In the genomic region with DNA sequence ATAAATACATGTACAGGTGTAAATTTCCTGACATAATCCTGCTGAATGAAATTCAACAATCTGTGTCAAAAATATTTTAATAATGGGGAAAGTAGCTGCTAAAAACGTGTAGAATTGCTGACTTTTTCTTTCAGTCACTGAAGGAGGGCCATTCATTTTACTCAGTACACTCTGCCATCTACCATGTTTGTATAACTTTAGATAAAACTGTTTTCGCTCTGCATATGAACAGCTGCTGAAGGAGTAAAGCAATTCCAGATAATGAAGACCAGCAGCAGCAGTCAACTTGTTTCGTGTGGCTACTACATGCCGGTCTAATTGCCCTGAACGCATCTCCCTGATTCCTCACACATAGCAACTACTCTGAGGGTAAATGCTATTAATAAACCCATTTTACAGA, we compare ENCODE assay signal across 11 cellular contexts.
"Had no signal": no experiment of that assay in that cellular context is flagged by ENCODE, and none has a peak within 500 bp of the region (broad histone marks: within the 10 kb centered on the region; RNA-seq: fewer than 3 reads in every experiment).

No MANE protein-coding gene starts in this region.

- DNase-seq: GOT3, H7, H9, HCEC 1CT, HFFc6 had no signal

- FAIRE-seq: H1, H54 had no signal

- H3K36me3 ChIP-seq: HAP-1 had no signal

- H3K9me3 ChIP-seq: HAP-1 had no signal

- H3K27ac ChIP-seq: GM23248 had no signal

- H3K9me3 Mint-ChIP-seq: GM23338, H9, HFFc6 had no signal

- H3K27ac Mint-ChIP-seq: GM23338, H9 had no signal

- H3K4me2 ChIP-seq: GM23338 had no signal

- H3K4me3 Mint-ChIP-seq: GM23338, H9, HFFc6 had no signal

- ATAC-seq: GM23338, HCT116 had no signal

- H2AFZ ChIP-seq: GM23248, GM23338 had no signal

- H3K4me3 ChIP-seq: GM23248, GM23338, HAP-1 had no signal
